18 cellular contexts compared by ENCODE assay signal in genomic region chr1:40197656-40198055, GRCh38. TPM values are rescaled to one million over a fixed set of nuclear protein-coding genes. Genes with fewer than 3 reads are reported as not detected.
A peak's percentile ranks its signal among the peaks of the same experiment; 100 is the strongest.
DNase-seq lines count a peak whose midpoint lies in the region; ATAC-seq, FAIRE-seq and TF ChIP-seq lines count a peak whose summit lies in the region.
"Had no signal": no experiment of that assay in that cellular context is flagged by ENCODE, and none has a peak within 500 bp of the region (broad histone marks: within the 10 kb centered on the region; RNA-seq: fewer than 3 reads in every experiment).

No MANE protein-coding gene starts in this region.

- no peaks in the 10 kb centered on the region for H3K9me3 ChIP-seq in A549
- H3K9me3 ChIP-seq: BLaER1, pancreas had no signal

- FAIRE-seq in A549 (lab: Jason Lieb, UNC) = no peak
- FAIRE-seq: pancreas had no signal

- TF ChIP-seq POLR2A in A549 (IDR thresholded peaks at IDR 0.05; ENCODE audit: low read length) = no peak

- H3K4me3 ChIP-seq in A549 (no peak overlapping the region), GM12865 (ENCODE audit: low read depth, low read length) (no peak overlapping the region), fibroblast of mammary gland (ENCODE audit: control insufficient read depth, low read depth, low read length) (no peak overlapping the region)
- H3K4me3 ChIP-seq: BLaER1, pancreas, smooth muscle cell had no signal

- CTCF ChIA-PET in A549 (lab: Yijun Ruan, JAX) = interaction anchor here (0.6 to 1.4 kb wide), 3 partner anchors 11 to 36 kb away, joined by 3 to 4 read pairs (median 3); partner anchors contain the start of gene RLF

- TF ChIP-seq CTCF in A549 (IDR thresholded peaks at IDR 0.05) (0 out of 3 replicates have a peak, but pooled peaks have one; percentile 8), GM12865 (IDR thresholded peaks at IDR 0.05; ENCODE audit: insufficient read depth, low read depth, low read length, missing control alignments) (peak; percentile 15), fibroblast of mammary gland (conservative IDR thresholded peaks at IDR 0.05; ENCODE audit: control insufficient read depth, insufficient read depth, low read depth, low read length) (peak; percentile 32)

- POLR2A ChIA-PET in A549 (lab: Yijun Ruan, JAX) = no interaction called here

- 100% methylated on average over 1 of the region's 1 CpG for WGBS in A549 (ENCODE audit: missing lambda C conversion rate)

- H3K4me2 ChIP-seq in A549 = no peak overlapping the region
- H3K4me2 ChIP-seq: BLaER1, smooth muscle cell had no signal

- ATAC-seq in A549 (no peak), HG02973 (IDR thresholded peaks at IDR 0.05; ENCODE audit: unreplicated experiment) (no peak)
- ATAC-seq: pancreas; stimulated activated naive CD8-positive, alpha-beta T cell treated with anti-CD3 and anti-CD28 coated beads, Interleukin-15, amount 100 ng/mL, for 72 hours had no signal

- no peak for TF ChIP-seq EP300 in A549 (IDR thresholded peaks at IDR 0.05)

- H3K27ac ChIP-seq in A549 = no peak overlapping the region
- H3K27ac ChIP-seq: BLaER1, pancreas had no signal

- no peak for TF ChIP-seq RAD21 in A549 (conservative IDR thresholded peaks at IDR 0.05 in 1 of 2, IDR thresholded peaks at IDR 0.05 in 1 of 2)

- DNase-seq in A549 (ENCODE audit: low read depth in 1 of 2, low spot score in 1 of 2) = peak in 1 of 2 experiments; percentile 3
- DNase-seq in GM12865 (ENCODE audit: low read depth) = no peak
- DNase-seq in OCI-M1 (lab: John Stamatoyannopoulos, UW) = peak; percentile 14
- DNase-seq in fibroblast of mammary gland (ENCODE audit: low read depth) = no peak
- no peak for DNase-seq in NCI-H2171 (lab: John Stamatoyannopoulos, UW)
- no peak for DNase-seq in NCI-H1048 (lab: John Stamatoyannopoulos, UW)
- no peak for DNase-seq in NCI-H345 treated with DMSO at 0.1 percent for 48 hours (lab: John Stamatoyannopoulos, UW; ENCODE audit: unreplicated experiment)
- DNase-seq: EL; glutamatergic neuron; islet precursor cell; midbrain; NCI-H1105 treated with DMSO at 0.1 percent for 48 hours; pancreas; stimulated activated naive CD8-positive, alpha-beta T cell treated with anti-CD3 and anti-CD28 coated beads, Interleukin-15, amount 100 ng/mL, for 72 hours; T-helper 1 cell had no signal

- H3K4me1 ChIP-seq in A549 = 0 out of 3 replicates have a peak, but pooled peaks cover 4% of the 10 kb centered on the region
- H3K4me1 ChIP-seq: BLaER1 had no signal

TF ChIP-seq in A549, 52 proteins besides CTCF, POLR2A, EP300 and RAD21:
- TF ChIP-seq PHF8 (IDR thresholded peaks at IDR 0.05; ENCODE audit: borderline replicate concordance, low read depth) = no peak
- no peak for TF ChIP-seq CBX2 (IDR thresholded peaks at IDR 0.05; ENCODE audit: borderline replicate concordance, low read depth)
- TF ChIP-seq RCOR1 (IDR thresholded peaks at IDR 0.05; ENCODE audit: low read depth, low read length) = no peak
- TF ChIP-seq BHLHE40 (IDR thresholded peaks at IDR 0.05; ENCODE audit: low read depth, low read length) = no peak
- TF ChIP-seq, protein P1, sequence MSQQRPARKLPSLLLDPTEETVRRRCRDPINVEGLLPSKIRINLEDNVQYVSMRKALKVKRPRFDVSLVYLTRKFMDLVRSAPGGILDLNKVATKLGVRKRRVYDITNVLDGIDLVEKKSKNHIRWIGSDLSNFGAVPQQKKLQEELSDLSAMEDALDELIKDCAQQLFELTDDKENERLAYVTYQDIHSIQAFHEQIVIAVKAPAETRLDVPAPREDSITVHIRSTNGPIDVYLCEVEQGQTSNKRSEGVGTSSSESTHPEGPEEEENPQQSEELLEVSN (IDR thresholded peaks at IDR 0.05; ENCODE audit: borderline replicate concordance, low read depth) = no peak
- TF ChIP-seq NPAS2 (CRISPR knock-in tag; IDR thresholded peaks at IDR 0.05; ENCODE audit: borderline replicate concordance) = no peak
- TF ChIP-seq EHMT2 (IDR thresholded peaks at IDR 0.05; ENCODE audit: low read depth) = no peak
- TF ChIP-seq KDM1A (IDR thresholded peaks at IDR 0.05; ENCODE audit: low read depth) = no peak
- no peak for TF ChIP-seq POLR2AphosphoS2 (conservative IDR thresholded peaks at IDR 0.05; ENCODE audit: low read length)
- no peak for TF ChIP-seq REST (IDR thresholded peaks at IDR 0.05)
- TF ChIP-seq USF2 (IDR thresholded peaks at IDR 0.05) = no peak
- TF ChIP-seq, protein P2, sequence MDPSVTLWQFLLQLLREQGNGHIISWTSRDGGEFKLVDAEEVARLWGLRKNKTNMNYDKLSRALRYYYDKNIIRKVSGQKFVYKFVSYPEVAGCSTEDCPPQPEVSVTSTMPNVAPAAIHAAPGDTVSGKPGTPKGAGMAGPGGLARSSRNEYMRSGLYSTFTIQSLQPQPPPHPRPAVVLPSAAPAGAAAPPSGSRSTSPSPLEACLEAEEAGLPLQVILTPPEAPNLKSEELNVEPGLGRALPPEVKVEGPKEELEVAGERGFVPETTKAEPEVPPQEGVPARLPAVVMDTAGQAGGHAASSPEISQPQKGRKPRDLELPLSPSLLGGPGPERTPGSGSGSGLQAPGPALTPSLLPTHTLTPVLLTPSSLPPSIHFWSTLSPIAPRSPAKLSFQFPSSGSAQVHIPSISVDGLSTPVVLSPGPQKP (IDR thresholded peaks at IDR 0.05; ENCODE audit: low read depth, low read length) = no peak

RNA-seq across cellular contexts. Expression of gene RLF, which starts 36.5 kb away (rescaled TPM):
- polyA plus RNA-seq in A549 (2011; rRNA removed) (7.9 and 8.3 TPM in 2 replicates), A549 (2017; fragmentation: RNase III; extraction: RNeasy Plus Mini Kit Qiagen cat#74134 plus additional on column Dnase treatment) (4.5 to 4.8 TPM (median 4.7 TPM) in 3 replicates)
- polyA plus RNA-seq in A549 (2012; cell fraction: cytosol; rRNA removed) = 1.2 and 1.3 TPM in 2 replicates
- 1.3 and 1.6 TPM in 2 replicates for polyA plus RNA-seq in A549 (2012; cell fraction: nucleus; rRNA removed)
- 6.2 TPM in 2 replicates for polyA minus RNA-seq in A549 (2011; rRNA and poly(A)+ RNA removed)

RNA-seq across cellular contexts. Expression of gene TMCO2, which starts 50.1 kb away (rescaled TPM):
- polyA plus RNA-seq in A549 (2011; rRNA removed) (not detected in 2 replicates), A549 (2017; fragmentation: RNase III; extraction: RNeasy Plus Mini Kit Qiagen cat#74134 plus additional on column Dnase treatment) (not detected in 3 replicates)
- polyA plus RNA-seq in A549 (2012; cell fraction: cytosol; rRNA removed) = not detected in 2 replicates
- polyA plus RNA-seq in A549 (2012; cell fraction: nucleus; rRNA removed) = not detected in 2 replicates
- not detected in 2 replicates for polyA minus RNA-seq in A549 (2011; rRNA and poly(A)+ RNA removed)
- polyA plus RNA-seq: pancreas, smooth muscle cell had no signal
